13 cellular contexts compared by ENCODE assay signal in the genomic region with DNA sequence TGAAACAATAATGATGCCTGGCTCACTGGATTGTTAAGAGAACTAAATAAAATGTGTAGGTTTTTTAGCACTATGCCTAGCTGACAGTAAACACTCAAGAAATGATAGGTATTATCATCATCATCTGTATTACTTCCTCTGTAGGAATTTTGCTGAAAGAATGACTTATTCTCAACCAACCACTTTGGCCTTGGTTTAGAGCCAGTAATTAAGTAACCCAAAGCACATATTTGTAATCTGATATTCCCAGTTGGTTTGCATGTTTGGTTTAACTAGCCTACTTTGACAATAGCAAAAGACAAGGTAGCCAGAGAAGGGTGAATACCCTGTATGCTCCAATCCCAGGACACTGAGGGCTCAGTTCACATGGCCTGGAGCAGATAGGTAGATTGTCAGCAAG. TPM values are rescaled to one million over a fixed set of nuclear protein-coding genes. Genes with fewer than 3 reads are reported as not detected.
DNase-seq lines count a peak whose midpoint lies in the region; FAIRE-seq and TF ChIP-seq lines count a peak whose summit lies in the region.
"Had no signal": no experiment of that assay in that cellular context is flagged by ENCODE, and none has a peak within 500 bp of the region (broad histone marks: within the 10 kb centered on the region; RNA-seq: fewer than 3 reads in every experiment).

No MANE protein-coding gene starts in this region.

- DNase-seq in HS-5 (ENCODE audit: low read depth) (peak; percentile 48), choroid plexus epithelial cell (ENCODE audit: low read depth) (peak; percentile 88), GM10266 (ENCODE audit: extremely low spot score) (no peak), C1 segment of cervical spinal cord (lab: John Stamatoyannopoulos, UW) (no peak), GM12892 (ENCODE audit: insufficient read length) (no peak)
- DNase-seq: activated naive CD4-positive, alpha-beta T cell treated with anti-CD3 and anti-CD28 coated beads, Interleukin-2, amount 10 ng/mL, durations not matched to agents 7 days and 5 days; effector memory CD8-positive, alpha-beta T cell; NCI-H2081 treated with DMSO at 0.1 percent for 48 hours had no signal

- TF ChIP-seq CTCF in choroid plexus epithelial cell (conservative IDR thresholded peaks at IDR 0.05; ENCODE audit: low read depth, low read length), result no peak
- no peak for TF ChIP-seq CTCF in GM10266 (IDR thresholded peaks at IDR 0.05; ENCODE audit: control insufficient read depth, insufficient read depth, low read depth, missing control alignments)

- H3K27ac ChIP-seq in ACC112 (ENCODE audit: low read depth, low read length), result 0 out of 2 replicates have a peak overlapping the region, but pooled peaks have one; percentile 2
- H3K27ac ChIP-seq: BLaER1 treated with 17β-estradiol and CSF1 and Interleukin-3, amounts not matched to agents 10 nM and 100 nM; SJCRH30 had no signal

- H2AFZ ChIP-seq in ACC112 (ENCODE audit: low read length, unreplicated experiment), result no peak overlapping the region

- H3K4me3 ChIP-seq in ACC112 (ENCODE audit: low read depth, low read length) (no peak overlapping the region), choroid plexus epithelial cell (ENCODE audit: low read depth, low read length) (no peak overlapping the region)
- H3K4me3 ChIP-seq: BLaER1 treated with 17β-estradiol and CSF1 and Interleukin-3, amounts not matched to agents 10 nM and 100 nM; SJCRH30 had no signal

- TF ChIP-seq POLR2A in GM12892 (IDR thresholded peaks at IDR 0.05; ENCODE audit: low read depth, low read length), result no peak

- no peak for FAIRE-seq in GM12892 (lab: Jason Lieb, UNC)
- FAIRE-seq: GM12891, islet of Langerhans had no signal

- H3K36me3 ChIP-seq in ACC112 (ENCODE audit: insufficient read depth, low read length), result 0 out of 2 replicates have a peak, but pooled peaks cover 6% of the 10 kb centered on the region

- peaks cover 18% of the 10 kb centered on the region for H3K4me1 ChIP-seq in ACC112 (ENCODE audit: control insufficient read depth, insufficient read depth, low read length, unreplicated experiment)

- H3K27me3 ChIP-seq in ACC112 (ENCODE audit: insufficient read depth, low read length), result no peaks in the 10 kb centered on the region
- H3K27me3 ChIP-seq: BLaER1 treated with 17β-estradiol and CSF1 and Interleukin-3, amounts not matched to agents 10 nM and 100 nM; SJCRH30 had no signal

- H3K79me2 ChIP-seq in ACC112 (ENCODE audit: control insufficient read depth, insufficient read depth, low read length, unreplicated experiment), result no peaks in the 10 kb centered on the region

RNA-seq across cellular contexts. Expression of gene BCAP29, which starts 34.4 kb away (rescaled TPM):
- polyA plus RNA-seq in GM12892 (2012; ENCODE audit: missing spikeins), result 22.3 TPM

RNA-seq across cellular contexts. Expression of gene SLC26A4, which starts 46.2 kb away (rescaled TPM):
- not detected for polyA plus RNA-seq in GM12892 (2012; ENCODE audit: missing spikeins)

RNA-seq across cellular contexts. Expression of gene DUS4L, which starts 50.7 kb away (rescaled TPM):
- polyA plus RNA-seq in GM12892 (2012; ENCODE audit: missing spikeins), result 11.2 TPM

RNA-seq across cellular contexts. Expression of gene COG5, which starts 50.7 kb away (rescaled TPM):
- polyA plus RNA-seq in GM12892 (2012; ENCODE audit: missing spikeins), result 23.5 TPM

Comparison
In these comparisons a context has a peak if more than half of its experiments do, and no peak if none do; other contexts are left out.
1. DNase-seq: peak in HS-5 (single experiment) and choroid plexus epithelial cell (single experiment); none in GM10266 (single experiment), C1 segment of cervical spinal cord (0 of 14) and GM12892 (single experiment).